Comparison of ENCODE assay signal across 20 cellular contexts in genomic region chr15:48548376-48548775, GRCh38.
A peak's percentile ranks its signal among the peaks of the same experiment; 100 is the strongest.
DNase-seq lines count a peak whose midpoint lies in the region; ATAC-seq and TF ChIP-seq lines count a peak whose summit lies in the region.
"Had no signal": no experiment of that assay in that cellular context is flagged by ENCODE, and none has a peak within 500 bp of the region (broad histone marks: within the 10 kb centered on the region; RNA-seq: fewer than 3 reads in every experiment).

No MANE protein-coding gene starts in this region.

- H3K27me3 ChIP-seq in SJSA1 (replicated peaks) (no peaks in the 10 kb centered on the region), tibial artery (no peaks in the 10 kb centered on the region)
- H3K27me3 ChIP-seq: BE2C had no signal

- DNase-seq in SJSA1 (ENCODE audit: low read depth in 1 of 2, low spot score in 2 of 2) (no peak), coronary artery (ENCODE audit: low spot score) (no peak), tibial artery (no peak), SHP77 treated with DMSO at 0.1 percent for 48 hours (lab: John Stamatoyannopoulos, UW) (no peak)
- DNase-seq in stimulated activated naive CD8-positive, alpha-beta T cell treated with anti-CD3 and anti-CD28 coated beads, Interleukin-15, amount 100 ng/mL, for 72 hours: no peak
- DNase-seq: BE2C; Calu3; CD4-positive, alpha-beta T cell; DND-41; MV-4-11; NCI-H1417 treated with DMSO at 0.1 percent for 48 hours; NCI-H1930; NCI-H69; OCI-M1; SIG-M5 had no signal

- intact Hi-C loops in tibial artery (cut with DNase I; ENCODE audit: low total_unique reads): no loop called here

- H3K36me3 Mint-ChIP-seq in nephron (ENCODE audit: low read depth): no peaks in the 10 kb centered on the region

- ATAC-seq in GM21515 (IDR thresholded peaks at IDR 0.05; ENCODE audit: unreplicated experiment): no peak
- no peak for ATAC-seq in stimulated activated naive CD8-positive, alpha-beta T cell treated with anti-CD3 and anti-CD28 coated beads, Interleukin-15, amount 100 ng/mL, for 72 hours
- ATAC-seq: GM23338, HCT116 had no signal

- H3K4me3 ChIP-seq in SJSA1 (no peak overlapping the region), coronary artery (no peak overlapping the region), tibial artery (no peak overlapping the region)
- H3K4me3 ChIP-seq: GM23338 had no signal

- H3K27ac ChIP-seq in SJSA1 (peak overlapping the region; percentile 50; the same call in 1 of the 2 replicates), coronary artery (peak overlapping the region; percentile 24 to 48), tibial artery (peak overlapping the region; percentile 5 to 22)
- H3K27ac ChIP-seq: HL-60 had no signal

- TF ChIP-seq CTCF in coronary artery (IDR thresholded peaks at IDR 0.05): no peak
- TF ChIP-seq CTCF in nephron (IDR thresholded peaks at IDR 0.05; ENCODE audit: unreplicated experiment in 3 of 3): no peak
- TF ChIP-seq CTCF in tibial artery (IDR thresholded peaks at IDR 0.05): no peak

- H3K36me3 ChIP-seq in SJSA1: peaks cover 33% of the 10 kb centered on the region
- H3K36me3 ChIP-seq in tibial artery: no peaks in the 10 kb centered on the region
- H3K36me3 ChIP-seq: BE2C had no signal

- H3K27me3 Mint-ChIP-seq in nephron (ENCODE audit: low read depth): no peaks in the 10 kb centered on the region
- H3K27me3 Mint-ChIP-seq in stimulated activated naive CD8-positive, alpha-beta T cell treated with anti-CD3 and anti-CD28 coated beads, Interleukin-15, amount 100 ng/mL, for 72 hours: no peaks in the 10 kb centered on the region
- H3K27me3 Mint-ChIP-seq: CD4-positive, alpha-beta T cell had no signal

- no peak overlapping the region for H3K4me3 Mint-ChIP-seq in nephron
- no peak overlapping the region for H3K4me3 Mint-ChIP-seq in stimulated activated naive CD8-positive, alpha-beta T cell treated with anti-CD3 and anti-CD28 coated beads, Interleukin-15, amount 100 ng/mL, for 72 hours
- H3K4me3 Mint-ChIP-seq: CD4-positive, alpha-beta T cell; GM23338 had no signal

- H3K9me3 Mint-ChIP-seq in nephron: no peaks in the 10 kb centered on the region
- H3K9me3 Mint-ChIP-seq in stimulated activated naive CD8-positive, alpha-beta T cell treated with anti-CD3 and anti-CD28 coated beads, Interleukin-15, amount 100 ng/mL, for 72 hours: no peaks in the 10 kb centered on the region
- H3K9me3 Mint-ChIP-seq: CD4-positive, alpha-beta T cell; GM23338 had no signal

- H3K9me3 ChIP-seq in SJSA1 (replicated peaks) (no peaks in the 10 kb centered on the region), tibial artery (no peaks in the 10 kb centered on the region)
- H3K9me3 ChIP-seq: BE2C had no signal

- peaks cover 29% of the 10 kb centered on the region for H3K4me1 ChIP-seq in SJSA1 (replicated peaks)
- peaks cover 0 to 19% (median 4%) of the 10 kb centered on the region in 4 donors for H3K4me1 ChIP-seq in tibial artery
- H3K4me1 ChIP-seq: BE2C had no signal

- H3K4me1 Mint-ChIP-seq in nephron: peaks cover 53% of the 10 kb centered on the region
- H3K4me1 Mint-ChIP-seq in stimulated activated naive CD8-positive, alpha-beta T cell treated with anti-CD3 and anti-CD28 coated beads, Interleukin-15, amount 100 ng/mL, for 72 hours: no peaks in the 10 kb centered on the region

- peak overlapping the region; percentile 10 to 90 (median 88) for H3K27ac Mint-ChIP-seq in nephron
- no peak overlapping the region for H3K27ac Mint-ChIP-seq in stimulated activated naive CD8-positive, alpha-beta T cell treated with anti-CD3 and anti-CD28 coated beads, Interleukin-15, amount 100 ng/mL, for 72 hours
- H3K27ac Mint-ChIP-seq: CD4-positive, alpha-beta T cell had no signal

Comparison
In these comparisons a context has a peak if more than half of its experiments do, and no peak if none do; other contexts are left out.
1. H3K27ac Mint-ChIP-seq: peak in nephron (3 of 3); none in stimulated activated naive CD8-positive, alpha-beta T cell treated with anti-CD3 and anti-CD28 coated beads, Interleukin-15, amount 100 ng/mL, for 72 hours (0 of 2).
2. Peak in every context shown above with its lines, with median percentiles within 50 percentile points of each other: H3K27ac ChIP-seq.